ENCODE assay signal across 13 cellular contexts in the genomic region with DNA sequence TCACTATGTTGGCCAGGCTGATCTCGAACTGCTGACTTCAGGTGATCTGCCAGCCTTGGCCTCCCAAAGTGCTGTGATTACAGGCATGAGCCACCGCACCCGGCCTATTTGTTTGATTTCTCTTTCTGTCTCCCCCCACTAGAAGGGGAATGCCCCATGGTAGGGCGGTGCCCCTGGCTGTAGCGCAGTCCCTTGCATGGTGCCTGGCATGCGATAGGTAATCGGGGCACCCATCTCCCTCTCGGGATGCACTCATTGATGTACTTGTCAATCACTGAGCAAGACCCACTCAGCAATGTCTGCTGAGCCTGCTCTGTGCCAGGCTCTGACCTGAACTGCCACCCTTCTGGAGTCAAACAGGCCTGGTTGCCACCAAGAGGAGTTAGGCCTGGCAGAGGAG. TPM values are rescaled to one million over a fixed set of nuclear protein-coding genes. Genes with fewer than 3 reads are reported as not detected.
DNase-seq lines count a peak whose midpoint lies in the region; ATAC-seq lines count a peak whose summit lies in the region.
"Had no signal": no experiment of that assay in that cellular context is flagged by ENCODE, and none has a peak within 500 bp of the region (broad histone marks: within the 10 kb centered on the region; RNA-seq: fewer than 3 reads in every experiment).

No MANE protein-coding gene starts in this region.

- H3K27me3 Mint-ChIP-seq in dendritic cell treated with granulocyte-macrophage colony-stimulating factor and Interleukin-4, amounts not matched to agents 40 ng/mL and 50 ng/mL, for 4 days: no peaks in the 10 kb centered on the region
- H3K27me3 Mint-ChIP-seq in natural killer cell treated with Interleukin-12 subunit alpha and Interleukin-12 subunit beta and Interleukin-15 and Interleukin-18, amount 100 ng/mL, for 72 hours: no peaks in the 10 kb centered on the region
- H3K27me3 Mint-ChIP-seq: type B pancreatic cell had no signal

- DNase-seq in right cardiac atrium (peak in 1 of 3 donors; percentile 14), Right ventricle myocardium inferior (ENCODE audit: missing footprints) (no peak), H4 (ENCODE audit: low spot score) (no peak), head of caudate nucleus (no peak)
- DNase-seq in natural killer cell treated with Interleukin-12 subunit alpha and Interleukin-12 subunit beta and Interleukin-15 and Interleukin-18, amount 100 ng/mL, for 72 hours (ENCODE audit: low spot score): peak; percentile 59
- DNase-seq in activated CD4-positive, alpha-beta T cell treated with anti-CD3 and anti-CD28 coated beads for 48 hours: no peak
- DNase-seq in stimulated activated CD4-positive, alpha-beta T cell treated with anti-CD3 and anti-CD28 coated beads, Interleukin-1b, Interleukin-23, amount 100 ng/mL, for 48 hours: no peak
- DNase-seq: activated CD4-positive, CD25-positive, alpha-beta regulatory T cell treated with anti-CD3 and anti-CD28 coated beads, Interleukin-2, amount 50 U/mL, for 72 hours; endodermal cell; NCI-H1417; stimulated activated CD4-positive, alpha-beta T cell treated with anti-CD3 and anti-CD28 coated beads, Interleukin-2, amount 100 ng/mL, for 24 hours had no signal

- peaks cover 18% of the 10 kb centered on the region for H3K4me1 ChIP-seq in right cardiac atrium (ENCODE audit: control insufficient read depth, insufficient read depth, low read length)

- no peaks in the 10 kb centered on the region for H3K9me3 Mint-ChIP-seq in dendritic cell treated with granulocyte-macrophage colony-stimulating factor and Interleukin-4, amounts not matched to agents 40 ng/mL and 50 ng/mL, for 4 days
- no peaks in the 10 kb centered on the region for H3K9me3 Mint-ChIP-seq in natural killer cell treated with Interleukin-12 subunit alpha and Interleukin-12 subunit beta and Interleukin-15 and Interleukin-18, amount 100 ng/mL, for 72 hours

- H3K27ac ChIP-seq in right cardiac atrium (ENCODE audit: low read length): no peak overlapping the region

- H3K36me3 Mint-ChIP-seq in dendritic cell treated with granulocyte-macrophage colony-stimulating factor and Interleukin-4, amounts not matched to agents 40 ng/mL and 50 ng/mL, for 4 days (ENCODE audit: low read depth): peaks cover 33% of the 10 kb centered on the region
- no peaks in the 10 kb centered on the region for H3K36me3 Mint-ChIP-seq in natural killer cell treated with Interleukin-12 subunit alpha and Interleukin-12 subunit beta and Interleukin-15 and Interleukin-18, amount 100 ng/mL, for 72 hours

- H3K4me3 Mint-ChIP-seq in dendritic cell treated with granulocyte-macrophage colony-stimulating factor and Interleukin-4, amounts not matched to agents 40 ng/mL and 50 ng/mL, for 4 days: peak overlapping the region; percentile 28
- no peak overlapping the region for H3K4me3 Mint-ChIP-seq in natural killer cell treated with Interleukin-12 subunit alpha and Interleukin-12 subunit beta and Interleukin-15 and Interleukin-18, amount 100 ng/mL, for 72 hours
- H3K4me3 Mint-ChIP-seq: endodermal cell, type B pancreatic cell had no signal

- peaks cover 68% of the 10 kb centered on the region for H3K4me1 Mint-ChIP-seq in dendritic cell treated with granulocyte-macrophage colony-stimulating factor and Interleukin-4, amounts not matched to agents 40 ng/mL and 50 ng/mL, for 4 days (ENCODE audit: low read depth)
- H3K4me1 Mint-ChIP-seq in natural killer cell treated with Interleukin-12 subunit alpha and Interleukin-12 subunit beta and Interleukin-15 and Interleukin-18, amount 100 ng/mL, for 72 hours (ENCODE audit: low read depth in 2 of 2): peaks cover 37 to 40% of the 10 kb centered on the region in 2 donors
- H3K4me1 Mint-ChIP-seq: endodermal cell had no signal

- intact Hi-C loops in right cardiac atrium (cut with DNase I): no loop called here
- intact Hi-C loops in Right ventricle myocardium inferior (cut with DNase I): no loop called here
- intact Hi-C loops in dendritic cell treated with granulocyte-macrophage colony-stimulating factor and Interleukin-4, amounts not matched to agents 40 ng/mL and 50 ng/mL, for 4 days (cut with micrococcal nuclease): no loop called here
- intact Hi-C loops in head of caudate nucleus (cut with DNase I): no loop called here

- 97% methylated on average over 8 of the region's 8 CpGs for WGBS in right cardiac atrium

- peak; percentile 7 to 17 for ATAC-seq in right cardiac atrium
- no peak for ATAC-seq in Right ventricle myocardium inferior
- ATAC-seq in natural killer cell treated with Interleukin-12 subunit alpha and Interleukin-12 subunit beta and Interleukin-15 and Interleukin-18, amount 100 ng/mL, for 72 hours: no peak

- H3K27me3 ChIP-seq in right cardiac atrium (ENCODE audit: control insufficient read depth, insufficient read depth): no peaks in the 10 kb centered on the region

- H3K9me3 ChIP-seq in right cardiac atrium (ENCODE audit: control insufficient read depth, low read length): no peaks in the 10 kb centered on the region

- no peak overlapping the region for H3K4me3 ChIP-seq in right cardiac atrium (ENCODE audit: low read length)

- peak overlapping the region; percentile 68 for H3K27ac Mint-ChIP-seq in dendritic cell treated with granulocyte-macrophage colony-stimulating factor and Interleukin-4, amounts not matched to agents 40 ng/mL and 50 ng/mL, for 4 days
- peak overlapping the region; percentile 58 to 79 for H3K27ac Mint-ChIP-seq in natural killer cell treated with Interleukin-12 subunit alpha and Interleukin-12 subunit beta and Interleukin-15 and Interleukin-18, amount 100 ng/mL, for 72 hours
- H3K27ac Mint-ChIP-seq: type B pancreatic cell had no signal

RNA-seq across cellular contexts. Expression of a gene that starts 19.8 kb away (rescaled TPM):
- total RNA-seq in right cardiac atrium (100 to 1,000 TPM; 176 to 202 (median 189) TPM), Right ventricle myocardium inferior (177 TPM)
- 129 TPM for polyA plus RNA-seq in right cardiac atrium
- total RNA-seq in natural killer cell treated with Interleukin-12 subunit alpha and Interleukin-12 subunit beta and Interleukin-15 and Interleukin-18, amount 100 ng/mL, for 72 hours: 100 to 1,000 TPM; 403 to 422 TPM
- total RNA-seq in H4 (2014; rRNA removed; shearing (Covaris generic)): 24.3 and 31.0 TPM in 2 replicates

RNA-seq across cellular contexts. Expression of a gene that starts 36.4 kb away (rescaled TPM):
- 10 to 100 TPM; 23.7 to 30.7 (median 26.1) TPM for total RNA-seq in right cardiac atrium
- 33.1 TPM for polyA plus RNA-seq in right cardiac atrium
- 28.0 TPM for total RNA-seq in Right ventricle myocardium inferior
- 100 to 1,000 TPM in 1 of 2 donors, 10 to 100 TPM in 1; 32.0 to 110 TPM for total RNA-seq in natural killer cell treated with Interleukin-12 subunit alpha and Interleukin-12 subunit beta and Interleukin-15 and Interleukin-18, amount 100 ng/mL, for 72 hours
- total RNA-seq in H4 (2014; rRNA removed; shearing (Covaris generic)): 21.4 and 29.6 TPM in 2 replicates

Comparison
In these comparisons a context has a peak if more than half of its experiments do, and no peak if none do; other contexts are left out.
1. ATAC-seq: peak in right cardiac atrium (2 of 2); none in Right ventricle myocardium inferior (single experiment) and natural killer cell treated with Interleukin-12 subunit alpha and Interleukin-12 subunit beta and Interleukin-15 and Interleukin-18, amount 100 ng/mL, for 72 hours (0 of 2).